In the genomic region with DNA sequence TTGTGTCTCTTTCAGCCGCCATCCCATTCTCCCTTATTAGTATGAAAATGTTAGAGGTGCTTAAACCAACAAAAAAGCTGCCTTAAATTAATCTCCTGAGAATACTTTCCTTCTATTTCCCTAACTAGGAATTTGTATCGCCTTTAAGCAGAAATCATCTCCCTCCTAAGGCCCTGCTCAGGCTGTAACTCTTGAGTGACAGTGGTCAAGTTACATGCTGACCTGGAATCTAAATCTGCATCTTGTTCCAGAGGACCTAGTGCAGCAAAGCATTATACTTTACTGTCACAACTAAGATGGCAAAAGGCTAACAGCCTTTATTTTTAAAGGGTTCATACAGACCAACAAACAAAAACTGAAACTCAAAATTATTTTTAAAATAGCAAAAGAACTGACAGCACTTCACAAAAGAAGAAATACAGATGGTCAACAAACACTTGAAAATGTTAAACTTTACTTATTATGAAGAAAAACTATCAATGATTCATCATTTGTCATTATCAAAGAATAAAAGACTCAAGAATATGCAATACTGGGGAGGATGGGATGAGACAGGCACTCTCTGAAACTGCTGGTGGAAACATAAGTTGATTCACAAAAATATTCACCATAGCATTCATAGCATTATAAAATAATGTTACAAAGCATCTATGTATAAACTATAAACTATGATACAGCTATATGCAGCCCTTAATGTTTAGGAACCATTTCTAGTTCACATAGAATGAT, we compare ENCODE assay signal across 8 cellular contexts. TPM values are rescaled to one million over a fixed set of nuclear protein-coding genes. Genes with fewer than 3 reads are reported as not detected.
DNase-seq lines count a peak whose midpoint lies in the region; ATAC-seq and TF ChIP-seq lines count a peak whose summit lies in the region.

No MANE protein-coding gene starts in this region.

- peaks cover 91% of the 10 kb centered on the region for H3K36me3 Mint-ChIP-seq in activated T-helper 2 cell treated with anti-CD3 and anti-CD28 coated beads, Interferon-gamma antibody, Interleukin-2, Interleukin-4, amounts not matched to agents 10 μg/mL and 5 μg/mL and 100 μg/mL, durations not matched to agents 14 hours and 24 hours and 36 hours (ENCODE audit: low read depth)
- peaks cover 90% of the 10 kb centered on the region for H3K36me3 Mint-ChIP-seq in GM23338 (ENCODE audit: low read depth)

- H3K4me3 Mint-ChIP-seq in activated T-helper 2 cell treated with anti-CD3 and anti-CD28 coated beads, Interferon-gamma antibody, Interleukin-2, Interleukin-4, amounts not matched to agents 10 μg/mL and 5 μg/mL and 100 μg/mL, durations not matched to agents 14 hours and 24 hours and 36 hours (ENCODE audit: low read depth) = no peak overlapping the region
- H3K4me3 Mint-ChIP-seq in GM23338 = no peak overlapping the region

- peaks cover 4% of the 10 kb centered on the region for H3K9me2 ChIP-seq in GM23338 (ENCODE audit: insufficient read depth)

- H3K27me3 Mint-ChIP-seq in activated T-helper 2 cell treated with anti-CD3 and anti-CD28 coated beads, Interferon-gamma antibody, Interleukin-2, Interleukin-4, amounts not matched to agents 10 μg/mL and 5 μg/mL and 100 μg/mL, durations not matched to agents 14 hours and 24 hours and 36 hours (ENCODE audit: low read depth) = no peaks in the 10 kb centered on the region
- peaks cover 5% of the 10 kb centered on the region for H3K27me3 Mint-ChIP-seq in GM23338 (ENCODE audit: insufficient read depth, low read depth, poor library complexity)

- H3K4me1 ChIP-seq in A673 (ENCODE audit: insufficient read depth, low read length, poor library complexity, severe bottlenecking) (peaks cover 8% of the 10 kb centered on the region), left lung (peaks cover 23 to 55% of the 10 kb centered on the region in 2 donors), GM23338 (ENCODE audit: insufficient read depth) (peaks cover 23% of the 10 kb centered on the region)

- TF ChIP-seq CTCF in A673 (conservative IDR thresholded peaks at IDR 0.05; ENCODE audit: low read depth, low read length) = no peak
- no peak for TF ChIP-seq CTCF in left lung (IDR thresholded peaks at IDR 0.05)
- TF ChIP-seq CTCF in GM23338 (conservative IDR thresholded peaks at IDR 0.05; ENCODE audit: low read depth in 2 of 2) = no peak

- no peaks in the 10 kb centered on the region for H3F3A ChIP-seq in GM23338 (replicated peaks; ENCODE audit: low read depth)

- no TSS peak for BruUV-seq in A673 (replicated peaks; lab: Mats Ljungman, UMichigan)

- intact Hi-C loops in A673 (cut with micrococcal nuclease; ENCODE audit: unreplicated experiment) (no loop called here), left lung (cut with DNase I) (loop anchor here in 1 of 2 donors (10.0 kb wide), 1 partner anchor 165 kb away; no protein-coding TSS in a partner anchor)
- intact Hi-C loops in activated T-helper 2 cell treated with anti-CD3 and anti-CD28 coated beads, Interferon-gamma antibody, Interleukin-2, Interleukin-4, amounts not matched to agents 10 μg/mL and 5 μg/mL and 100 μg/mL, durations not matched to agents 14 hours and 24 hours and 36 hours (cut with micrococcal nuclease) = no loop called here

- H3K4me3 ChIP-seq in A673 (ENCODE audit: low read depth, low read length, poor library complexity, severe bottlenecking) (no peak overlapping the region), left lung (no peak overlapping the region), GM23338 (no peak overlapping the region)

- no peak overlapping the region for H2AFZ ChIP-seq in GM23338

- DNase-seq in A673 (ENCODE audit: low spot score) = no peak
- DNase-seq in activated T-helper 2 cell treated with anti-CD3 and anti-CD28 coated beads, Interferon-gamma antibody, Interleukin-2, Interleukin-4, amounts not matched to agents 10 μg/mL and 5 μg/mL and 100 μg/mL, durations not matched to agents 14 hours and 24 hours and 36 hours (ENCODE audit: low spot score) = no peak
- DNase-seq in left lung = no peak
- DNase-seq in stimulated activated CD4-positive, alpha-beta T cell treated with anti-CD3 and anti-CD28 coated beads, Interleukin-4, amount 100 ng/mL, for 4 hours = no peak
- no peak for DNase-seq in iPS-NIHi11 (ENCODE audit: low spot score)
- DNase-seq in GM23338 (ENCODE audit: low spot score) = no peak
- no peak for DNase-seq in cerebellum (ENCODE audit: low spot score)

- H3K9me3 ChIP-seq in A673 (ENCODE audit: low read depth, low read length, poor library complexity, severe bottlenecking) (peaks cover 30% of the 10 kb centered on the region), left lung (peaks cover 0 to 15% of the 10 kb centered on the region in 2 donors)

- ATAC-seq in GM19372 (IDR thresholded peaks at IDR 0.05; ENCODE audit: low read depth, unreplicated experiment) (peak; percentile 16), left lung (no peak), GM23338 (no peak)

- POLR2A ChIA-PET in A673 (lab: Charles Lee; ENCODE audit: low non-redundant PET) = no interaction called here

- CTCF ChIA-PET in A673 (lab: Charles Lee) = no interaction called here

- H4K20me1 ChIP-seq in GM23338 (replicated peaks; ENCODE audit: insufficient read depth) = no peaks in the 10 kb centered on the region

- peaks cover 59% of the 10 kb centered on the region for H3K9me3 Mint-ChIP-seq in activated T-helper 2 cell treated with anti-CD3 and anti-CD28 coated beads, Interferon-gamma antibody, Interleukin-2, Interleukin-4, amounts not matched to agents 10 μg/mL and 5 μg/mL and 100 μg/mL, durations not matched to agents 14 hours and 24 hours and 36 hours
- H3K9me3 Mint-ChIP-seq in GM23338 = peaks cover 85% of the 10 kb centered on the region

- H3K4me1 Mint-ChIP-seq in activated T-helper 2 cell treated with anti-CD3 and anti-CD28 coated beads, Interferon-gamma antibody, Interleukin-2, Interleukin-4, amounts not matched to agents 10 μg/mL and 5 μg/mL and 100 μg/mL, durations not matched to agents 14 hours and 24 hours and 36 hours (ENCODE audit: low read depth) = peaks cover 24% of the 10 kb centered on the region
- H3K4me1 Mint-ChIP-seq in GM23338 = peaks cover 20% of the 10 kb centered on the region

- H3K27ac ChIP-seq in A673 (ENCODE audit: low read depth, low read length, poor library complexity, severe bottlenecking) (peak overlapping the region; percentile 64), left lung (peak overlapping the region; percentile 69 to 87), GM23338 (ENCODE audit: low read depth) (no peak overlapping the region)

- H3K27ac Mint-ChIP-seq in activated T-helper 2 cell treated with anti-CD3 and anti-CD28 coated beads, Interferon-gamma antibody, Interleukin-2, Interleukin-4, amounts not matched to agents 10 μg/mL and 5 μg/mL and 100 μg/mL, durations not matched to agents 14 hours and 24 hours and 36 hours = peak overlapping the region; percentile 76
- no peak overlapping the region for H3K27ac Mint-ChIP-seq in GM23338

- H3K27me3 ChIP-seq in A673 (replicated peaks; ENCODE audit: insufficient read depth, low read depth, low read length, poor library complexity) (no peaks in the 10 kb centered on the region), left lung (no peaks in the 10 kb centered on the region), GM23338 (ENCODE audit: insufficient read depth) (no peaks in the 10 kb centered on the region)

- no peak overlapping the region for H3K4me2 ChIP-seq in GM23338

- H3K36me3 ChIP-seq in A673 (ENCODE audit: insufficient read depth, low read length, poor library complexity, severe bottlenecking) (peaks cover 2% of the 10 kb centered on the region), left lung (peaks cover 0 to 14% of the 10 kb centered on the region in 2 donors), GM23338 (ENCODE audit: insufficient read depth) (peaks cover 16% of the 10 kb centered on the region; the same call in 1 of the 2 replicates)

- H3K79me2 ChIP-seq in GM23338 (replicated peaks; ENCODE audit: insufficient read depth) = no peaks in the 10 kb centered on the region

TF ChIP-seq in GM23338, 12 proteins besides CTCF, POLR2A, EP300 and RAD21 (continues in another document):
- TF ChIP-seq, protein P1, sequence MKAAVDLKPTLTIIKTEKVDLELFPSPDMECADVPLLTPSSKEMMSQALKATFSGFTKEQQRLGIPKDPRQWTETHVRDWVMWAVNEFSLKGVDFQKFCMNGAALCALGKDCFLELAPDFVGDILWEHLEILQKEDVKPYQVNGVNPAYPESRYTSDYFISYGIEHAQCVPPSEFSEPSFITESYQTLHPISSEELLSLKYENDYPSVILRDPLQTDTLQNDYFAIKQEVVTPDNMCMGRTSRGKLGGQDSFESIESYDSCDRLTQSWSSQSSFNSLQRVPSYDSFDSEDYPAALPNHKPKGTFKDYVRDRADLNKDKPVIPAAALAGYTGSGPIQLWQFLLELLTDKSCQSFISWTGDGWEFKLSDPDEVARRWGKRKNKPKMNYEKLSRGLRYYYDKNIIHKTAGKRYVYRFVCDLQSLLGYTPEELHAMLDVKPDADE (IDR thresholded peaks at IDR 0.05) = no peak
- no peak for TF ChIP-seq STAT1 (IDR thresholded peaks at IDR 0.05; ENCODE audit: unreplicated experiment)
- TF ChIP-seq ZNF114 (CRISPR knock-in tag; IDR thresholded peaks at IDR 0.05) = no peak
- no peak for TF ChIP-seq CREB1 (CRISPR knock-in tag; IDR thresholded peaks at IDR 0.05; ENCODE audit: low read depth)
- TF ChIP-seq POLR2AphosphoS5 (IDR thresholded peaks at IDR 0.05; ENCODE audit: low read depth) = no peak
- no peak for TF ChIP-seq EZH2 (IDR thresholded peaks at IDR 0.05; ENCODE audit: low read depth, unreplicated experiment)
- no peak for TF ChIP-seq NANOG (IDR thresholded peaks at IDR 0.05; ENCODE audit: borderline replicate concordance)

RNA-seq across cellular contexts. Expression of a gene that starts 11.0 kb away (rescaled TPM):
- total RNA-seq in A673 (2021) (39.6 and 46.8 TPM in 2 replicates), left lung (10 to 100 TPM; 32.1 to 39.9 TPM), cerebellum (16.2 TPM)
- 50.1 and 52.9 TPM in 2 replicates for total RNA-seq in activated T-helper 2 cell treated with anti-CD3 and anti-CD28 coated beads, Interferon-gamma antibody, Interleukin-2, Interleukin-4, amounts not matched to agents 10 μg/mL and 5 μg/mL and 100 μg/mL, durations not matched to agents 14 hours and 24 hours and 36 hours
- total RNA-seq in GM23338 (2014; rRNA removed; shearing (Covaris generic)) = 57.2 and 70.6 TPM in 2 replicates
- 21.6 and 22.7 TPM in 2 replicates for polyA plus RNA-seq in GM23338 (2016; fragmentation: Nextera tagmentation; extraction: Ambion mirVana)

RNA-seq across cellular contexts. Expression of a gene that starts 11.7 kb away (rescaled TPM):
- total RNA-seq in A673 (2021) (not detected in 2 replicates), left lung (10 to 100 TPM; 24.0 to 25.4 TPM), cerebellum (0.18 TPM)
- total RNA-seq in activated T-helper 2 cell treated with anti-CD3 and anti-CD28 coated beads, Interferon-gamma antibody, Interleukin-2, Interleukin-4, amounts not matched to agents 10 μg/mL and 5 μg/mL and 100 μg/mL, durations not matched to agents 14 hours and 24 hours and 36 hours = 3.0 and 4.8 TPM in 2 replicates
- total RNA-seq in GM23338 (2014; rRNA removed; shearing (Covaris generic)) = not detected in 2 replicates
- polyA plus RNA-seq in GM23338 (2016; fragmentation: Nextera tagmentation; extraction: Ambion mirVana) = 1.3 and 2.7 TPM in 2 replicates

RNA-seq across cellular contexts. Expression of a gene that starts 51.8 kb away (rescaled TPM):
- total RNA-seq in A673 (2021) = 7.0 and 9.8 TPM in 2 replicates
- 19.2 and 22.6 TPM in 2 replicates for total RNA-seq in activated T-helper 2 cell treated with anti-CD3 and anti-CD28 coated beads, Interferon-gamma antibody, Interleukin-2, Interleukin-4, amounts not matched to agents 10 μg/mL and 5 μg/mL and 100 μg/mL, durations not matched to agents 14 hours and 24 hours and 36 hours
- 10 to 100 TPM; 22.9 to 27.9 TPM for total RNA-seq in left lung
- 9.7 and 32.6 TPM in 2 replicates for total RNA-seq in GM23338 (2014; rRNA removed; shearing (Covaris generic))
- polyA plus RNA-seq in GM23338 (2016; fragmentation: Nextera tagmentation; extraction: Ambion mirVana) = 5.4 and 5.8 TPM in 2 replicates
- total RNA-seq in cerebellum = 11.0 TPM
